Comparison of ENCODE assay signal across 8 cellular contexts in genomic region chr7:92809397-92810241, GRCh38. TPM values are rescaled to one million over a fixed set of nuclear protein-coding genes. Genes with fewer than 3 reads are reported as not detected.
DNase-seq lines count a peak whose midpoint lies in the region; ATAC-seq, FAIRE-seq and TF ChIP-seq lines count a peak whose summit lies in the region.

No MANE protein-coding gene starts in this region.

- H3K36me3 Mint-ChIP-seq in neural progenitor cell: peaks cover 23% of the 10 kb centered on the region

- H3K27ac Mint-ChIP-seq in neural progenitor cell: no peak overlapping the region

- TF ChIP-seq CTCF in BE2C (IDR thresholded peaks at IDR 0.05; ENCODE audit: low read depth, low read length) (no peak), neural progenitor cell (IDR thresholded peaks at IDR 0.05) (no peak), D721Med (IDR thresholded peaks at IDR 0.05; ENCODE audit: insufficient read depth, missing control alignments) (no peak)

- H3K4me1 ChIP-seq in BE2C (peaks cover 18% of the 10 kb centered on the region), neural progenitor cell (no peaks in the 10 kb centered on the region)

- H3K4me3 ChIP-seq in BE2C (ENCODE audit: low read depth, low read length): no peak overlapping the region
- no peak overlapping the region for H3K4me3 ChIP-seq in neural progenitor cell

- no peaks in the 10 kb centered on the region for H3K27me3 ChIP-seq in BE2C
- no peaks in the 10 kb centered on the region for H3K27me3 ChIP-seq in neural progenitor cell

- H3F3A ChIP-seq in neural progenitor cell (ENCODE audit: low read depth): no peaks in the 10 kb centered on the region

- H3K9me3 ChIP-seq in BE2C (no peaks in the 10 kb centered on the region), neural progenitor cell (ENCODE audit: low read depth) (no peaks in the 10 kb centered on the region)

- H2AFZ ChIP-seq in neural progenitor cell (replicated peaks): no peak overlapping the region

- DNase-seq in BE2C (peak; percentile 56), NCI-H510A (lab: John Stamatoyannopoulos, UW) (peak; percentile 42), fibroblast of peridontal ligament (ENCODE audit: extremely low read depth) (peak; percentile 93), neural progenitor cell (ENCODE audit: low spot score) (peak; percentile 21), D721Med (ENCODE audit: insufficient read length, low spot score) (no peak)
- peak; percentile 33 for DNase-seq in activated CD8-positive, alpha-beta memory T cell treated with anti-CD3 and anti-CD28 coated beads, Interleukin-2, amount 50 U/mL, for 4 hours

- H3K36me3 ChIP-seq in BE2C: peaks cover 6% of the 10 kb centered on the region
- no peaks in the 10 kb centered on the region for H3K36me3 ChIP-seq in neural progenitor cell

- ATAC-seq in GM18870 (IDR thresholded peaks at IDR 0.05; ENCODE audit: unreplicated experiment): peak; percentile 79
- ATAC-seq in HG03060 (IDR thresholded peaks at IDR 0.05; ENCODE audit: low read depth, unreplicated experiment): peak; percentile 59

- no peaks in the 10 kb centered on the region for H3K27me3 Mint-ChIP-seq in neural progenitor cell (ENCODE audit: insufficient read depth, low read depth)

- no peak overlapping the region for H3K27ac ChIP-seq in neural progenitor cell

- FAIRE-seq in D721Med (lab: Jason Lieb, UNC): no peak

- no peak overlapping the region for H3K4me3 Mint-ChIP-seq in neural progenitor cell

- H3K4me2 ChIP-seq in neural progenitor cell: no peak overlapping the region

- H3K4me1 Mint-ChIP-seq in neural progenitor cell: peaks cover 8% of the 10 kb centered on the region

- H3K9me3 Mint-ChIP-seq in neural progenitor cell: peaks cover 5% of the 10 kb centered on the region

- H4K20me1 ChIP-seq in neural progenitor cell (ENCODE audit: low read depth): no peaks in the 10 kb centered on the region

- no peaks in the 10 kb centered on the region for H3K79me2 ChIP-seq in neural progenitor cell (ENCODE audit: low read depth)

- H3K9ac ChIP-seq in neural progenitor cell: no peak overlapping the region

RNA-seq across cellular contexts. Expression of gene CDK6, which starts 26.8 kb away (rescaled TPM):
- polyA plus RNA-seq in BE2C (2012; ENCODE audit: insufficient read depth, insufficient read length, low read depth): 17.2 TPM
- total RNA-seq in neural progenitor cell (ENCODE audit: low replicate concordance): 3.6 and 6.0 TPM in 2 replicates
